Comparison of ENCODE assay signal across 8 cellular contexts in the genomic region with DNA sequence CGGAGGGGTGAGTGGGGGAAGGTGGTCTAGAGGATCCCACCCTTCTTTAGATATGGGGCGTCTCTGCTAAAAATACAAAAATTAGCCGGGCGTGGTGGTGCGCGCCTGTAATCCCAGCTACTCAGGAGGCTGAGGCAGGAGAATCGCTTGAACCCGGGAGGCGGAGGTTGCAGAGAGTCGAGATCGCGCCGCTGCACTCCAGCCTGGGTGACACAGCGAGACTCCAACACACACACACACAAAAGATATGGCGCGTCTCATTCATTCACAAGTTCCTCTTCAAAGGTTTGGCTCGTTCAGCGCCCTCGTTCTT. TPM values are rescaled to one million over a fixed set of nuclear protein-coding genes. Genes with fewer than 3 reads are reported as not detected.
DNase-seq lines count a peak whose midpoint lies in the region; ATAC-seq, FAIRE-seq and TF ChIP-seq lines count a peak whose summit lies in the region.
"Not testable (repeated sequence)": the region's sequence is repeated elsewhere in the genome, so short reads cannot be mapped to it uniquely, and the experiment has no call there.
"Had no signal": no experiment of that assay in that cellular context is flagged by ENCODE, and none has a peak within 500 bp of the region (broad histone marks: within the 10 kb centered on the region; RNA-seq: fewer than 3 reads in every experiment).

No MANE protein-coding gene starts in this region.

- H3K27ac Mint-ChIP-seq in naive thymus-derived CD4-positive, alpha-beta T cell, result peak overlapping the region; percentile 92 to 99 (median 96)

- H4K20me1 ChIP-seq in GM12878 (ENCODE audit: control insufficient read depth, insufficient read depth), result not testable (repeated sequence)

- H2AFZ ChIP-seq in GM12878 (ENCODE audit: control insufficient read depth, low read depth, low read length), result peak overlapping the region; percentile 90

- not testable (repeated sequence) for H3K27me3 Mint-ChIP-seq in naive thymus-derived CD4-positive, alpha-beta T cell

- H3K4me2 ChIP-seq in GM12878 (ENCODE audit: control insufficient read depth, insufficient read depth), result peak overlapping the region; percentile 93

- not testable (repeated sequence) for H3K27me3 ChIP-seq in GM12878 (replicated peaks in 1 of 2; ENCODE audit: control insufficient read depth in 2 of 2, insufficient read depth in 2 of 2, low read length in 1 of 2); naive thymus-derived CD4-positive, alpha-beta T cell (ENCODE audit: control insufficient read depth in 2 of 2, insufficient read depth in 2 of 2, low read length in 2 of 2); suprapubic skin

- CTCF ChIA-PET in GM12878 (lab: Yijun Ruan, JAX); naive thymus-derived CD4-positive, alpha-beta T cell (lab: Charles Lee): not testable (repeated sequence)

- not testable (repeated sequence) for TF ChIP-seq EP300 in GM12878 (IDR thresholded peaks at IDR 0.05; ENCODE audit: borderline replicate concordance in 1 of 2, control insufficient read depth in 1 of 2, low read depth in 2 of 2, low read length in 2 of 2); suprapubic skin (IDR thresholded peaks at IDR 0.05)

- in situ Hi-C loops in GM12878 (cut with MboI), result not testable (repeated sequence)

- peak overlapping the region; percentile 62 for H3K9ac ChIP-seq in GM12878 (ENCODE audit: control insufficient read depth, insufficient read depth, low read length)

- H3K4me1 Mint-ChIP-seq in naive thymus-derived CD4-positive, alpha-beta T cell, result peaks cover 12 to 43% (median 33%) of the 10 kb centered on the region in 7 donors

- not testable (repeated sequence) for TF ChIP-seq RAD21 in GM12878 (IDR thresholded peaks at IDR 0.05; ENCODE audit: insufficient read depth, low read depth, low read length)

- peak; percentile 24 for FAIRE-seq in GM12892 (lab: Jason Lieb, UNC)
- FAIRE-seq in GM12878 (lab: Jason Lieb, UNC), result not testable (repeated sequence)

- not testable (repeated sequence) for H3K36me3 Mint-ChIP-seq in naive thymus-derived CD4-positive, alpha-beta T cell

- BruUV-seq in GM12878 (replicated peaks; lab: Mats Ljungman, UMichigan), result not testable (repeated sequence)

- not testable (repeated sequence) for TF ChIP-seq CTCF in GM12878 (IDR thresholded peaks at IDR 0.05 in 2 of 3, conservative IDR thresholded peaks at IDR 0.05 in 1 of 3; ENCODE audit: control insufficient read depth in 2 of 3, extremely low read depth in 1 of 3, insufficient read depth in 1 of 3, low read depth in 3 of 3, low read length in 3 of 3); suprapubic skin (IDR thresholded peaks at IDR 0.05)

- peaks cover 0 to 15% (median 0%) of the 10 kb centered on the region in 11 donors for H3K9me3 Mint-ChIP-seq in naive thymus-derived CD4-positive, alpha-beta T cell

- TF ChIP-seq POLR2A in GM12892 (IDR thresholded peaks at IDR 0.05; ENCODE audit: low read depth, low read length); GM12878 (IDR thresholded peaks at IDR 0.05; ENCODE audit: low read depth, low read length); suprapubic skin (IDR thresholded peaks at IDR 0.05): not testable (repeated sequence)

- not testable (repeated sequence) for H3K36me3 ChIP-seq in GM12878 (ENCODE audit: control insufficient read depth in 2 of 2, insufficient read depth in 2 of 2, low read length in 1 of 2); naive thymus-derived CD4-positive, alpha-beta T cell (ENCODE audit: control insufficient read depth in 2 of 3, insufficient read depth in 3 of 3, low read length in 3 of 3); suprapubic skin

- not testable (repeated sequence) for H3K4me1 ChIP-seq in GM12878 (ENCODE audit: control insufficient read depth, insufficient read depth, low read length)
- peaks cover 16 to 19% of the 10 kb centered on the region in 2 donors for H3K4me1 ChIP-seq in naive thymus-derived CD4-positive, alpha-beta T cell (ENCODE audit: control insufficient read depth in 2 of 2, insufficient read depth in 2 of 2, low read length in 2 of 2)
- H3K4me1 ChIP-seq in suprapubic skin, result peaks cover 42% of the 10 kb centered on the region

- not testable (repeated sequence) for DNase-seq in GM12892 (ENCODE audit: insufficient read length); GM12878 (ENCODE audit: low read depth, low spot score); suprapubic skin (ENCODE audit: low spot score in 2 of 2)
- DNase-seq in T-helper 1 cell (peak in 3 of 5 donors; percentile 36 to 70 (median 59)), Right ventricle myocardium inferior (ENCODE audit: missing footprints) (peak; percentile 76)
- DNase-seq in naive thymus-derived CD4-positive, alpha-beta T cell, result peak in 2 of 9 donors; percentile 74 to 75

- H3K27ac ChIP-seq in GM12878 (ENCODE audit: control insufficient read depth, insufficient read depth), result peak overlapping the region; percentile 88
- H3K27ac ChIP-seq in naive thymus-derived CD4-positive, alpha-beta T cell (ENCODE audit: low read depth, low read length), result peak overlapping the region; percentile 83
- H3K27ac ChIP-seq in suprapubic skin, result peak overlapping the region; percentile 84

- H3K79me2 ChIP-seq in GM12878 (ENCODE audit: control insufficient read depth, insufficient read depth, low read length), result peaks cover 32% of the 10 kb centered on the region

- intact Hi-C loops in GM12878 (cut with micrococcal nuclease; ENCODE audit: unreplicated experiment), result loop anchor here (5.0 kb wide), 2 partner anchors 38 to 62 kb away; partner anchors contain the start of genes CDC34 and POLRMT
- intact Hi-C loops in Right ventricle myocardium inferior (cut with DNase I), result loop anchor here (5.0 to 10.0 kb wide), 2 partner anchors 62 to 224 kb away; partner anchors contain the start of genes POLRMT and PTBP1
- intact Hi-C loops in naive thymus-derived CD4-positive, alpha-beta T cell (cut with micrococcal nuclease), result loop anchor here in 1 of 2 donors (1.0 to 5.0 kb wide), 3 partner anchors 42 to 92 kb away; partner anchors contain the start of gene RNF126

- SMC1A ChIA-PET in GM12878 (lab: Charles Lee; ENCODE audit: uncharacterized antibody, unreplicated experiment), result not testable (repeated sequence)

- peak overlapping the region; percentile 83 for H3K4me3 ChIP-seq in GM12878
- peak overlapping the region; percentile 75 for H3K4me3 ChIP-seq in naive thymus-derived CD4-positive, alpha-beta T cell (ENCODE audit: low read length)
- H3K4me3 ChIP-seq in suprapubic skin, result peak overlapping the region; percentile 91

- POLR2A ChIA-PET in GM12878 (lab: Charles Lee); naive thymus-derived CD4-positive, alpha-beta T cell (lab: Charles Lee): not testable (repeated sequence)

- peak overlapping the region; percentile 87 to 99 (median 96) for H3K4me3 Mint-ChIP-seq in naive thymus-derived CD4-positive, alpha-beta T cell

- not testable (repeated sequence) for H3K9me3 ChIP-seq in GM12878 (replicated peaks; ENCODE audit: control insufficient read depth, insufficient read depth, low read length); naive thymus-derived CD4-positive, alpha-beta T cell (ENCODE audit: control insufficient read depth in 2 of 3, low read length in 3 of 3); suprapubic skin

- WGBS in GM12878 (ENCODE audit: insufficient coverage, insufficient replicate concordance, low lambda C conversion rate, missing lambda C conversion rate), result under 1% methylated on average over 13 of the region's 19 CpGs
- WGBS in suprapubic skin, result 16% methylated on average over 15 of the region's 19 CpGs

- RAD21 ChIA-PET in GM12878 (lab: Charles Lee; ENCODE audit: unreplicated experiment), result not testable (repeated sequence)

- not testable (repeated sequence) for ATAC-seq in GM12878, Right ventricle myocardium inferior
- peak; percentile 35 for ATAC-seq in naive thymus-derived CD4-positive, alpha-beta T cell

RNA-seq across cellular contexts. Expression of gene BSG, which starts 1.6 kb away (rescaled TPM):
- polyA plus RNA-seq in GM12892 (2012; ENCODE audit: missing spikeins), result 135 TPM
- 235 and 258 TPM in 2 replicates for total RNA-seq in GM12878 (2013; cell fraction: nucleolus; rRNA removed)
- 209 and 247 TPM in 2 replicates for total RNA-seq in GM12878 (2014; rRNA removed)
- total RNA-seq in GM12878 (2014; rRNA removed; fragmentation: Illumina TruSeq; extraction: Trizol), result 53.5 and 64.8 TPM in 2 replicates
- total RNA-seq in GM12878 (2021), result 244 and 253 TPM in 2 replicates
- polyA plus RNA-seq in GM12878 (2011; ENCODE audit: low read depth), result 54.3 TPM
- polyA plus RNA-seq in GM12878 (2011; rRNA removed), result 66.3 and 248 TPM in 2 replicates
- 257 and 342 TPM in 2 replicates for polyA plus RNA-seq in GM12878 (2011; cell fraction: cytosol; rRNA removed)
- polyA plus RNA-seq in GM12878 (2011; cell fraction: nucleus; rRNA removed), result 260 and 337 TPM in 2 replicates
- 173 and 195 TPM in 2 replicates for polyA plus RNA-seq in GM12878 (2012)
- polyA plus RNA-seq in GM12878 (2014; fragmentation: Illumina TruSeq; extraction: Trizol), result 22.1 and 60.8 TPM in 2 replicates
- polyA plus RNA-seq in GM12878 (2014; fragmentation: Nextera tagmentation; extraction: Ambion mirVana), result 1 to 10 TPM; 2.8 to 9.5 TPM
- polyA plus RNA-seq in GM12878 (2014; rRNA removed), result 151 and 202 TPM in 2 replicates
- 100 to 1,000 TPM; 288 to 297 TPM for polyA plus RNA-seq in GM12878 (2016; fragmentation: Nextera tagmentation; extraction: Ambion mirVana)
- polyA minus RNA-seq in GM12878 (2011; rRNA and poly(A)+ RNA removed), result 137 and 184 TPM in 2 replicates
- 137 and 151 TPM in 2 replicates for polyA minus RNA-seq in GM12878 (2011; cell fraction: cytosol; rRNA and poly(A)+ RNA removed)
- 45.3 and 89.1 TPM in 2 replicates for polyA minus RNA-seq in GM12878 (2011; cell fraction: nucleus; rRNA and poly(A)+ RNA removed)
- 1,651 TPM for total RNA-seq in Right ventricle myocardium inferior
- 100 to 1,000 TPM; 109 to 247 (median 120) TPM for total RNA-seq in naive thymus-derived CD4-positive, alpha-beta T cell
- 100 to 1,000 TPM; 246 to 349 TPM for polyA plus RNA-seq in naive thymus-derived CD4-positive, alpha-beta T cell
- 100 to 1,000 TPM; 265 to 314 (median 285) TPM for total RNA-seq in suprapubic skin

RNA-seq across cellular contexts. Expression of gene HCN2, which starts 18.9 kb away (rescaled TPM):
- 0.47 TPM for polyA plus RNA-seq in GM12892 (2012; ENCODE audit: missing spikeins)
- total RNA-seq in GM12878 (2013; cell fraction: nucleolus; rRNA removed), result 0.12 TPM in 1 of 2 replicates, not detected in the other
- total RNA-seq in GM12878 (2014; rRNA removed) (0.11 TPM in 1 of 2 replicates, not detected in the other), GM12878 (2014; rRNA removed; fragmentation: Illumina TruSeq; extraction: Trizol) (0.04 TPM in 1 of 2 replicates, not detected in the other), GM12878 (2021) (0.45 and 0.54 TPM in 2 replicates), Right ventricle myocardium inferior (4.5 TPM), suprapubic skin (1 to 10 TPM in 1 of 4 donors, under 1 TPM in 3; 0.11 to 1.7 (median 0.81) TPM)
- 0.17 TPM for polyA plus RNA-seq in GM12878 (2011; ENCODE audit: low read depth)
- polyA plus RNA-seq in GM12878 (2011; rRNA removed) (0.05 TPM in 1 of 2 replicates, not detected in the other), GM12878 (2014; fragmentation: Illumina TruSeq; extraction: Trizol) (0.01 TPM in 1 of 2 replicates, not detected in the other), GM12878 (2014; fragmentation: Nextera tagmentation; extraction: Ambion mirVana) (not detected), GM12878 (2014; rRNA removed) (0.09 and 0.13 TPM in 2 replicates), GM12878 (2016; fragmentation: Nextera tagmentation; extraction: Ambion mirVana) (not detected)
- 0.03 and 0.10 TPM in 2 replicates for polyA plus RNA-seq in GM12878 (2011; cell fraction: cytosol; rRNA removed)
- 0.34 and 0.51 TPM in 2 replicates for polyA plus RNA-seq in GM12878 (2011; cell fraction: nucleus; rRNA removed)
- 0.41 and 0.77 TPM in 2 replicates for polyA plus RNA-seq in GM12878 (2012)
- not detected in 2 replicates for polyA minus RNA-seq in GM12878 (2011; rRNA and poly(A)+ RNA removed)
- polyA minus RNA-seq in GM12878 (2011; cell fraction: cytosol; rRNA and poly(A)+ RNA removed), result not detected in 2 replicates
- 0.12 TPM in 1 of 2 replicates, not detected in the other for polyA minus RNA-seq in GM12878 (2011; cell fraction: nucleus; rRNA and poly(A)+ RNA removed)
- total RNA-seq in naive thymus-derived CD4-positive, alpha-beta T cell, result 1 to 10 TPM in 4 of 5 experiments, under 1 TPM in 1; 0.93 to 2.6 (median 2.2) TPM
- polyA plus RNA-seq in naive thymus-derived CD4-positive, alpha-beta T cell, result not detected

RNA-seq across cellular contexts. Expression of gene GZMM, which starts 26.9 kb away (rescaled TPM):
- not detected for polyA plus RNA-seq in GM12892 (2012; ENCODE audit: missing spikeins)
- not detected in 2 replicates for total RNA-seq in GM12878 (2013; cell fraction: nucleolus; rRNA removed)
- total RNA-seq in GM12878 (2014; rRNA removed), result not detected in 2 replicates
- not detected in 2 replicates for total RNA-seq in GM12878 (2014; rRNA removed; fragmentation: Illumina TruSeq; extraction: Trizol)
- 0.23 TPM in 1 of 2 replicates, not detected in the other for total RNA-seq in GM12878 (2021)
- not detected for polyA plus RNA-seq in GM12878 (2011; ENCODE audit: low read depth)
- polyA plus RNA-seq in GM12878 (2011; rRNA removed), result 0.24 and 0.48 TPM in 2 replicates
- 1.4 and 1.6 TPM in 2 replicates for polyA plus RNA-seq in GM12878 (2011; cell fraction: cytosol; rRNA removed)
- polyA plus RNA-seq in GM12878 (2011; cell fraction: nucleus; rRNA removed), result 0.51 and 1.8 TPM in 2 replicates
- not detected in 2 replicates for polyA plus RNA-seq in GM12878 (2012)
- polyA plus RNA-seq in GM12878 (2014; fragmentation: Illumina TruSeq; extraction: Trizol), result not detected in 2 replicates
- not detected for polyA plus RNA-seq in GM12878 (2014; fragmentation: Nextera tagmentation; extraction: Ambion mirVana)
- polyA plus RNA-seq in GM12878 (2014; rRNA removed), result 0.09 TPM in 2 replicates
- polyA plus RNA-seq in GM12878 (2016; fragmentation: Nextera tagmentation; extraction: Ambion mirVana), result not detected
- 0.98 TPM in 1 of 2 replicates, not detected in the other for polyA minus RNA-seq in GM12878 (2011; rRNA and poly(A)+ RNA removed)
- polyA minus RNA-seq in GM12878 (2011; cell fraction: cytosol; rRNA and poly(A)+ RNA removed), result not detected in 2 replicates
- polyA minus RNA-seq in GM12878 (2011; cell fraction: nucleus; rRNA and poly(A)+ RNA removed), result not detected in 2 replicates
- total RNA-seq in Right ventricle myocardium inferior, result not detected
- total RNA-seq in naive thymus-derived CD4-positive, alpha-beta T cell, result 10 to 100 TPM; 30.0 to 81.4 (median 67.8) TPM
- polyA plus RNA-seq in naive thymus-derived CD4-positive, alpha-beta T cell, result 100 to 1,000 TPM; 138 to 181 TPM
- total RNA-seq in suprapubic skin, result under 1 TPM in 1 of 4 donors, not detected in 3; 0.97 TPM
- total RNA-seq: foreskin keratinocyte, H4 had no signal

RNA-seq across cellular contexts. Expression of gene CDC34, which starts 39.2 kb away (rescaled TPM):
- 22.1 TPM for polyA plus RNA-seq in GM12892 (2012; ENCODE audit: missing spikeins)
- 16.2 and 17.0 TPM in 2 replicates for total RNA-seq in GM12878 (2013; cell fraction: nucleolus; rRNA removed)
- total RNA-seq in GM12878 (2014; rRNA removed) (48.9 and 50.5 TPM in 2 replicates), GM12878 (2014; rRNA removed; fragmentation: Illumina TruSeq; extraction: Trizol) (17.6 and 18.5 TPM in 2 replicates), GM12878 (2021) (41.4 and 41.9 TPM in 2 replicates), Right ventricle myocardium inferior (109 TPM), suprapubic skin (10 to 100 TPM; 48.3 to 90.3 (median 72.9) TPM)
- 7.5 TPM for polyA plus RNA-seq in GM12878 (2011; ENCODE audit: low read depth)
- polyA plus RNA-seq in GM12878 (2011; rRNA removed) (14.6 and 38.5 TPM in 2 replicates), GM12878 (2014; fragmentation: Illumina TruSeq; extraction: Trizol) (5.9 and 14.9 TPM in 2 replicates), GM12878 (2014; fragmentation: Nextera tagmentation; extraction: Ambion mirVana) (1 to 10 TPM in 1 of 2 experiments, under 1 TPM in 1; 0.31 to 1.3 TPM), GM12878 (2014; rRNA removed) (43.8 and 49.3 TPM in 2 replicates), GM12878 (2016; fragmentation: Nextera tagmentation; extraction: Ambion mirVana) (10 to 100 TPM in 1 of 2 experiments, 1 to 10 TPM in 1; 6.9 to 41.1 TPM)
- polyA plus RNA-seq in GM12878 (2011; cell fraction: cytosol; rRNA removed), result 36.8 and 52.4 TPM in 2 replicates
- polyA plus RNA-seq in GM12878 (2011; cell fraction: nucleus; rRNA removed), result 41.4 and 53.6 TPM in 2 replicates
- 22.7 and 23.7 TPM in 2 replicates for polyA plus RNA-seq in GM12878 (2012)
- polyA minus RNA-seq in GM12878 (2011; rRNA and poly(A)+ RNA removed), result 10.9 and 19.3 TPM in 2 replicates
- 11.0 and 15.9 TPM in 2 replicates for polyA minus RNA-seq in GM12878 (2011; cell fraction: cytosol; rRNA and poly(A)+ RNA removed)
- 6.5 and 9.4 TPM in 2 replicates for polyA minus RNA-seq in GM12878 (2011; cell fraction: nucleus; rRNA and poly(A)+ RNA removed)
- 10 to 100 TPM; 39.0 to 47.3 (median 45.8) TPM for total RNA-seq in naive thymus-derived CD4-positive, alpha-beta T cell
- 10 to 100 TPM; 20.4 to 41.4 TPM for polyA plus RNA-seq in naive thymus-derived CD4-positive, alpha-beta T cell

Comparison
In these comparisons a context has a peak if more than half of its experiments do, and no peak if none do; other contexts are left out.
1. RNA of gene GZMM, which starts 26.9 kb away (total RNA-seq): 30.0 to 81.4 TPM in naive thymus-derived CD4-positive, alpha-beta T cell; 0.97 TPM in suprapubic skin, not detected in Right ventricle myocardium inferior (single experiment) and 0.23 TPM in GM12878; every median in the first group is over 10 times any median in the second.
2. Peak in every context shown above with its lines, with median percentiles within 50 percentile points of each other: H3K27ac ChIP-seq and H3K4me3 ChIP-seq.